Comparison of ENCODE assay signal across 28 cellular contexts in genomic region chr10:99425204-99425603, GRCh38.
"Had no signal": no experiment of that assay in that cellular context is flagged by ENCODE, and none has a peak within 500 bp of the region (broad histone marks: within the 10 kb centered on the region; RNA-seq: fewer than 3 reads in every experiment).

No MANE protein-coding gene starts in this region.

- H3K27ac ChIP-seq: esophagus muscularis mucosa, foreskin keratinocyte, lower lobe of right lung, ovary, stomach, tibial artery, upper lobe of right lung had no signal

- ATAC-seq: activated CD8-positive, alpha-beta T cell treated with anti-CD3 and anti-CD28 coated beads for 36 hours; activated T-cell treated with anti-CD3 and anti-CD28 coated beads, Interleukin-2, amount 50 U/mL, for 72 hours; foreskin keratinocyte; left lobe of liver; lower lobe of right lung; sciatic nerve; stimulated activated naive B cell treated with anti-CD40 and anti-IgM and Interleukin-4, amounts not matched to agents 10 μg/mL and 1 μg/mL and 100 μg/mL, for 72 hours; upper lobe of right lung had no signal

- H3K9me3 Mint-ChIP-seq: activated B cell treated with CpG ODN at 0.5 μM for 24 hours; activated CD8-positive, alpha-beta T cell treated with anti-CD3 and anti-CD28 coated beads for 36 hours; activated naive CD4-positive, alpha-beta T cell treated with anti-CD3 and anti-CD28 coated beads for 36 hours; activated T-cell treated with anti-CD3 and anti-CD28 coated beads, Interleukin-2, amount 50 U/mL, for 72 hours; endodermal cell; nephron progenitor cell; stimulated activated naive B cell treated with anti-CD40 and anti-IgM and Interleukin-4, amounts not matched to agents 10 μg/mL and 1 μg/mL and 100 μg/mL, for 72 hours had no signal

- H3K27me3 Mint-ChIP-seq: activated B cell treated with CpG ODN at 0.5 μM for 24 hours; activated CD8-positive, alpha-beta T cell treated with anti-CD3 and anti-CD28 coated beads for 36 hours; progenitor cell of endocrine pancreas; stimulated activated naive B cell treated with anti-CD40 and anti-IgM and Interleukin-4, amounts not matched to agents 10 μg/mL and 1 μg/mL and 100 μg/mL, for 72 hours had no signal

- H3K4me3 Mint-ChIP-seq: activated B cell treated with CpG ODN at 0.5 μM for 24 hours; activated CD8-positive, alpha-beta T cell treated with anti-CD3 and anti-CD28 coated beads for 36 hours; activated naive CD4-positive, alpha-beta T cell treated with anti-CD3 and anti-CD28 coated beads for 36 hours; activated T-cell treated with anti-CD3 and anti-CD28 coated beads, Interleukin-2, amount 50 U/mL, for 72 hours; endodermal cell; nephron progenitor cell; stimulated activated naive B cell treated with anti-CD40 and anti-IgM and Interleukin-4, amounts not matched to agents 10 μg/mL and 1 μg/mL and 100 μg/mL, for 72 hours had no signal

- DNase-seq: activated B cell treated with CpG ODN at 0.5 μM for 24 hours; activated CD4-positive, alpha-beta T cell treated with anti-CD3 and anti-CD28 coated beads, Interleukin-2, amount 50 U/mL, for 1 hour; activated CD8-positive, alpha-beta T cell treated with anti-CD3 and anti-CD28 coated beads for 36 hours; activated effector memory CD4-positive, alpha-beta T cell treated with Interleukin-2 at 50 U/mL for 16 hours; activated naive CD4-positive, alpha-beta T cell treated with anti-CD3 and anti-CD28 coated beads for 36 hours; activated T-cell treated with anti-CD3 and anti-CD28 coated beads, Interleukin-2, amount 50 U/mL, for 72 hours; amygdala; caudate nucleus; endodermal cell; foreskin keratinocyte; kidney glomerular epithelial cell; lower lobe of right lung; mesenchymal stem cell; nephron progenitor cell; ovary; retina; stimulated activated CD4-positive, alpha-beta T cell treated with anti-CD3 and anti-CD28 coated beads, Interleukin-1b, Interleukin-23, amount 100 ng/mL, for 48 hours; stimulated activated CD4-positive, alpha-beta T cell treated with anti-CD3 and anti-CD28 coated beads, Interleukin-4, amount 100 ng/mL, for 4 hours; stimulated activated CD8-positive, alpha-beta memory T cell treated with anti-CD3 and anti-CD28 coated beads, Interleukin-4, amount 100 ng/mL, for 48 hours; stimulated activated naive B cell treated with anti-CD40 and anti-IgM and Interleukin-4, amounts not matched to agents 10 μg/mL and 1 μg/mL and 100 μg/mL, for 72 hours; stomach; T-helper 2 cell; tibial artery; upper lobe of right lung had no signal

- H3K27ac Mint-ChIP-seq: activated B cell treated with CpG ODN at 0.5 μM for 24 hours; activated CD8-positive, alpha-beta T cell treated with anti-CD3 and anti-CD28 coated beads for 36 hours; activated naive CD4-positive, alpha-beta T cell treated with anti-CD3 and anti-CD28 coated beads for 36 hours; activated T-cell treated with anti-CD3 and anti-CD28 coated beads, Interleukin-2, amount 50 U/mL, for 72 hours; endodermal cell; nephron progenitor cell; progenitor cell of endocrine pancreas; stimulated activated naive B cell treated with anti-CD40 and anti-IgM and Interleukin-4, amounts not matched to agents 10 μg/mL and 1 μg/mL and 100 μg/mL, for 72 hours had no signal
